In the genomic region with DNA sequence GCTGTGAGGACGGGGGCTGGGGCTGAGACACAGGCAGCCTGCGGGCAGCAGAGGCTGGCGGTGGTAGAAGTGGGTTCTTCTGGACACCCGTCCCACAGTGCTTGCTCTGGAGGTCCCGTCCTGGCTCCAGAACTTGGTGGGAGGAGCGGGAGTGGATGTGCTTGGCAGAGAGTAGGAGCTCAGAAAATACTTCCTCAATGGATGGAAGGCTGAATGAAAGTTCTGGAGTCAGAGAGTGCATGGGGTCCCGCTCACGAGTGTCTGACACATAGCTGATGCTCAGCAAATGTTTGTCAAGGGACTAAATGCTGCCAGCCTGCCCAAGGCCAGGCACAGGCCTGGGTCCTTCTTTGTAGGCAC, we compare ENCODE assay signal across 2 cellular contexts.
TF ChIP-seq lines count a peak whose summit lies in the region.

No MANE protein-coding gene starts in this region.

TF ChIP-seq in SK-N-SH, 30 proteins besides CTCF, POLR2A, EP300 and RAD21 (continued from another document):
- TF ChIP-seq, protein P1, sequence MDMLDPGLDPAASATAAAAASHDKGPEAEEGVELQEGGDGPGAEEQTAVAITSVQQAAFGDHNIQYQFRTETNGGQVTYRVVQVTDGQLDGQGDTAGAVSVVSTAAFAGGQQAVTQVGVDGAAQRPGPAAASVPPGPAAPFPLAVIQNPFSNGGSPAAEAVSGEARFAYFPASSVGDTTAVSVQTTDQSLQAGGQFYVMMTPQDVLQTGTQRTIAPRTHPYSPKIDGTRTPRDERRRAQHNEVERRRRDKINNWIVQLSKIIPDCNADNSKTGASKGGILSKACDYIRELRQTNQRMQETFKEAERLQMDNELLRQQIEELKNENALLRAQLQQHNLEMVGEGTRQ (IDR thresholded peaks at IDR 0.05; ENCODE audit: borderline replicate concordance, low read depth, low read length): no peak
- TF ChIP-seq TEAD4 (IDR thresholded peaks at IDR 0.05; ENCODE audit: borderline replicate concordance, insufficient read depth): no peak
- no peak for TF ChIP-seq NRF1 (IDR thresholded peaks at IDR 0.05; ENCODE audit: low read depth, low read length)
- TF ChIP-seq ELF1 (IDR thresholded peaks at IDR 0.05): no peak
- TF ChIP-seq, protein P2, sequence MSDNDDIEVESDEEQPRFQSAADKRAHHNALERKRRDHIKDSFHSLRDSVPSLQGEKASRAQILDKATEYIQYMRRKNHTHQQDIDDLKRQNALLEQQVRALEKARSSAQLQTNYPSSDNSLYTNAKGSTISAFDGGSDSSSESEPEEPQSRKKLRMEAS (IDR thresholded peaks at IDR 0.05; ENCODE audit: low read depth): no peak
- no peak for TF ChIP-seq FOXM1 (IDR thresholded peaks at IDR 0.05; ENCODE audit: low read depth)
- TF ChIP-seq, protein P3, sequence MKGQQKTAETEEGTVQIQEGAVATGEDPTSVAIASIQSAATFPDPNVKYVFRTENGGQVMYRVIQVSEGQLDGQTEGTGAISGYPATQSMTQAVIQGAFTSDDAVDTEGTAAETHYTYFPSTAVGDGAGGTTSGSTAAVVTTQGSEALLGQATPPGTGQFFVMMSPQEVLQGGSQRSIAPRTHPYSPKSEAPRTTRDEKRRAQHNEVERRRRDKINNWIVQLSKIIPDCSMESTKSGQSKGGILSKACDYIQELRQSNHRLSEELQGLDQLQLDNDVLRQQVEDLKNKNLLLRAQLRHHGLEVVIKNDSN (IDR thresholded peaks at IDR 0.05; ENCODE audit: borderline replicate concordance, low read depth): no peak

TF ChIP-seq in SK-N-SH treated with all-trans-retinoic acid at 6 μM for 48 hours, 23 proteins besides CTCF, POLR2A, EP300 and RAD21:
- TF ChIP-seq, protein P4, sequence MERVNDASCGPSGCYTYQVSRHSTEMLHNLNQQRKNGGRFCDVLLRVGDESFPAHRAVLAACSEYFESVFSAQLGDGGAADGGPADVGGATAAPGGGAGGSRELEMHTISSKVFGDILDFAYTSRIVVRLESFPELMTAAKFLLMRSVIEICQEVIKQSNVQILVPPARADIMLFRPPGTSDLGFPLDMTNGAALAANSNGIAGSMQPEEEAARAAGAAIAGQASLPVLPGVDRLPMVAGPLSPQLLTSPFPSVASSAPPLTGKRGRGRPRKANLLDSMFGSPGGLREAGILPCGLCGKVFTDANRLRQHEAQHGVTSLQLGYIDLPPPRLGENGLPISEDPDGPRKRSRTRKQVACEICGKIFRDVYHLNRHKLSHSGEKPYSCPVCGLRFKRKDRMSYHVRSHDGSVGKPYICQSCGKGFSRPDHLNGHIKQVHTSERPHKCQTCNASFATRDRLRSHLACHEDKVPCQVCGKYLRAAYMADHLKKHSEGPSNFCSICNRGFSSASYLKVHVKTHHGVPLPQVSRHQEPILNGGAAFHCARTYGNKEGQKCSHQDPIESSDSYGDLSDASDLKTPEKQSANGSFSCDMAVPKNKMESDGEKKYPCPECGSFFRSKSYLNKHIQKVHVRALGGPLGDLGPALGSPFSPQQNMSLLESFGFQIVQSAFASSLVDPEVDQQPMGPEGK (CRISPR knock-in tag; IDR thresholded peaks at IDR 0.05; ENCODE audit: borderline replicate concordance): no peak
- no peak for TF ChIP-seq TCF4 (CRISPR knock-in tag; IDR thresholded peaks at IDR 0.05; ENCODE audit: borderline replicate concordance)
- no peak for TF ChIP-seq GLIS3 (CRISPR knock-in tag; IDR thresholded peaks at IDR 0.05)
